Comparison of ENCODE assay signal across 9 cellular contexts in genomic region chr3:8729479-8729878, GRCh38. TPM values are rescaled to one million over a fixed set of nuclear protein-coding genes. Genes with fewer than 3 reads are reported as not detected.
"Had no signal": no experiment of that assay in that cellular context is flagged by ENCODE, and none has a peak within 500 bp of the region (broad histone marks: within the 10 kb centered on the region; RNA-seq: fewer than 3 reads in every experiment).

No MANE protein-coding gene starts in this region.

- H3K4me3 ChIP-seq: GM12878 had no signal

- DNase-seq: GDM1, GF-D8 had no signal

- FAIRE-seq: G401.6, GM12878, GM12891, GM12892, GM18507, GM19239 had no signal

- ATAC-seq: GM12878 had no signal

RNA-seq across cellular contexts. Expression of gene CAV3, which starts 4.1 kb away (rescaled TPM):
- total RNA-seq: G401, GM12878 had no signal
- polyA plus RNA-seq: GM12878 had no signal
